31 cellular contexts compared by ENCODE assay signal in genomic region chr9:133615897-133616188, GRCh38. TPM values are rescaled to one million over a fixed set of nuclear protein-coding genes. Genes with fewer than 3 reads are reported as not detected.
"Had no signal": no experiment of that assay in that cellular context is flagged by ENCODE, and none has a peak within 500 bp of the region (broad histone marks: within the 10 kb centered on the region; RNA-seq: fewer than 3 reads in every experiment).

No MANE protein-coding gene starts in this region.

- H3K9me3 ChIP-seq: stomach, suprapubic skin, testis, thoracic aorta, thyroid gland, tibial artery, tibial nerve, transverse colon, upper lobe of left lung, upper lobe of right lung, uterus, vagina had no signal

- DNase-seq: stimulated activated CD4-positive, alpha-beta T cell treated with anti-CD3 and anti-CD28 coated beads, Interleukin-2, amount 100 ng/mL, for 48 hours; stimulated activated CD4-positive, alpha-beta T cell treated with anti-CD3 and anti-CD28 coated beads, Interleukin-4, amount 100 ng/mL, for 1 hour; stimulated activated CD4-positive, alpha-beta T cell treated with anti-CD3 and anti-CD28 coated beads, Interleukin-4, amount 100 ng/mL, for 24 hours; stimulated activated CD4-positive, alpha-beta T cell treated with anti-CD3 and anti-CD28 coated beads, Interleukin-4, amount 100 ng/mL, for 4 hours; stimulated activated CD8-positive, alpha-beta memory T cell treated with anti-CD3 and anti-CD28 coated beads, Interleukin-4, amount 100 ng/mL, for 48 hours; stimulated activated naive B cell treated with anti-CD40 and anti-IgM and Interleukin-4, amounts not matched to agents 10 μg/mL and 1 μg/mL and 100 μg/mL, for 72 hours; stimulated activated naive CD4-positive, alpha-beta T cell; stimulated activated naive CD4-positive, alpha-beta T cell treated with Interleukin-2 at 50 U/mL for 16 hours; stimulated activated naive CD8-positive, alpha-beta T cell treated with anti-CD3 and anti-CD28 coated beads, Interleukin-15, amount 100 ng/mL, for 72 hours; stimulated activated naive CD8-positive, alpha-beta T cell treated with anti-CD3 and anti-CD28 coated beads, Interleukin-15, Interleukin-2, amounts not matched to agents 100 U/mL and 50 U/mL, for 24 hours; stomach; substantia nigra; testis; tibial artery; transverse colon; trophoblast cell; upper lobe of right lung; uterus had no signal

- ATAC-seq: stimulated activated effector memory CD8-positive, alpha-beta T cell treated with anti-CD3 and anti-CD28 coated beads, Interleukin-12 subunit alpha, Interleukin-12 subunit beta, amount 100 ng/mL, for 72 hours; stimulated activated memory B cell treated with anti-CD40 and anti-IgM and Interleukin-4, amounts not matched to agents 10 μg/mL and 1 μg/mL and 100 μg/mL, for 72 hours; stimulated activated naive B cell treated with anti-CD40 and anti-IgM and Interleukin-4, amounts not matched to agents 10 μg/mL and 1 μg/mL and 100 μg/mL, for 72 hours; stimulated activated naive CD8-positive, alpha-beta T cell treated with anti-CD3 and anti-CD28 coated beads, Interleukin-15, amount 100 ng/mL, for 72 hours; stimulated activated naive CD8-positive, alpha-beta T cell treated with anti-CD3 and anti-CD28 coated beads, Interleukin-15, Interleukin-2, amounts not matched to agents 100 U/mL and 50 U/mL, for 24 hours; upper lobe of right lung had no signal

- H3K36me3 Mint-ChIP-seq: stimulated activated memory B cell treated with anti-CD40 and anti-IgM and Interleukin-4, amounts not matched to agents 10 μg/mL and 1 μg/mL and 100 μg/mL, for 72 hours; stimulated activated naive B cell treated with anti-CD40 and anti-IgM and Interleukin-4, amounts not matched to agents 10 μg/mL and 1 μg/mL and 100 μg/mL, for 72 hours; type B pancreatic cell had no signal

- H3K27me3 ChIP-seq: testis, thyroid gland, uterus, vagina had no signal

- H3K27ac ChIP-seq: stomach, suprapubic skin, testis, thoracic aorta, thyroid gland, tibial artery, tibial nerve, transverse colon, upper lobe of left lung, upper lobe of right lung, uterus, vagina had no signal

- H3K4me1 ChIP-seq: stomach, suprapubic skin, testis, thyroid gland, tibial artery, transverse colon, upper lobe of right lung, uterus, vagina had no signal

- H3K4me3 Mint-ChIP-seq: stimulated activated effector memory CD8-positive, alpha-beta T cell treated with anti-CD3 and anti-CD28 coated beads, Interleukin-12 subunit alpha, Interleukin-12 subunit beta, amount 100 ng/mL, for 72 hours; stimulated activated memory B cell treated with anti-CD40 and anti-IgM and Interleukin-4, amounts not matched to agents 10 μg/mL and 1 μg/mL and 100 μg/mL, for 72 hours; stimulated activated naive B cell treated with anti-CD40 and anti-IgM and Interleukin-4, amounts not matched to agents 10 μg/mL and 1 μg/mL and 100 μg/mL, for 72 hours; stimulated activated naive CD8-positive, alpha-beta T cell treated with anti-CD3 and anti-CD28 coated beads, Interleukin-15, amount 100 ng/mL, for 72 hours; stimulated activated naive CD8-positive, alpha-beta T cell treated with anti-CD3 and anti-CD28 coated beads, Interleukin-15, Interleukin-2, amounts not matched to agents 100 ng/mL and 50 ng/mL, for 24 hours; type B pancreatic cell had no signal

- H3K27ac Mint-ChIP-seq: stimulated activated effector memory CD8-positive, alpha-beta T cell treated with anti-CD3 and anti-CD28 coated beads, Interleukin-12 subunit alpha, Interleukin-12 subunit beta, amount 100 ng/mL, for 72 hours; stimulated activated memory B cell treated with anti-CD40 and anti-IgM and Interleukin-4, amounts not matched to agents 10 μg/mL and 1 μg/mL and 100 μg/mL, for 72 hours; stimulated activated naive B cell treated with anti-CD40 and anti-IgM and Interleukin-4, amounts not matched to agents 10 μg/mL and 1 μg/mL and 100 μg/mL, for 72 hours; stimulated activated naive CD8-positive, alpha-beta T cell treated with anti-CD3 and anti-CD28 coated beads, Interleukin-15, amount 100 ng/mL, for 72 hours; stimulated activated naive CD8-positive, alpha-beta T cell treated with anti-CD3 and anti-CD28 coated beads, Interleukin-15, Interleukin-2, amounts not matched to agents 100 ng/mL and 50 ng/mL, for 24 hours; type B pancreatic cell had no signal

- H3K4me3 ChIP-seq: stomach, suprapubic skin, testis, thoracic aorta, thyroid gland, tibial artery, tibial nerve, transverse colon, upper lobe of left lung, upper lobe of right lung, uterus, vagina had no signal

- H3K36me3 ChIP-seq: stomach, suprapubic skin, thoracic aorta, thyroid gland, tibial artery, tibial nerve, transverse colon, upper lobe of left lung, upper lobe of right lung, uterus, vagina had no signal

RNA-seq across cellular contexts. Expression of gene FAM163B, which starts 6.7 kb away (rescaled TPM):
- total RNA-seq: stomach, subcutaneous adipose tissue, suprapubic skin, thoracic aorta, thyroid gland, upper lobe of left lung, upper lobe of right lung, ureter, uterus, vagina had no signal
- polyA plus RNA-seq: stomach had no signal

RNA-seq across cellular contexts. Expression of gene DBH, which starts 20.3 kb away (rescaled TPM):
- total RNA-seq: subcutaneous adipose tissue, suprapubic skin, temporal lobe, thoracic aorta, transverse colon, upper lobe of right lung, ureter had no signal
